In the genomic region with DNA sequence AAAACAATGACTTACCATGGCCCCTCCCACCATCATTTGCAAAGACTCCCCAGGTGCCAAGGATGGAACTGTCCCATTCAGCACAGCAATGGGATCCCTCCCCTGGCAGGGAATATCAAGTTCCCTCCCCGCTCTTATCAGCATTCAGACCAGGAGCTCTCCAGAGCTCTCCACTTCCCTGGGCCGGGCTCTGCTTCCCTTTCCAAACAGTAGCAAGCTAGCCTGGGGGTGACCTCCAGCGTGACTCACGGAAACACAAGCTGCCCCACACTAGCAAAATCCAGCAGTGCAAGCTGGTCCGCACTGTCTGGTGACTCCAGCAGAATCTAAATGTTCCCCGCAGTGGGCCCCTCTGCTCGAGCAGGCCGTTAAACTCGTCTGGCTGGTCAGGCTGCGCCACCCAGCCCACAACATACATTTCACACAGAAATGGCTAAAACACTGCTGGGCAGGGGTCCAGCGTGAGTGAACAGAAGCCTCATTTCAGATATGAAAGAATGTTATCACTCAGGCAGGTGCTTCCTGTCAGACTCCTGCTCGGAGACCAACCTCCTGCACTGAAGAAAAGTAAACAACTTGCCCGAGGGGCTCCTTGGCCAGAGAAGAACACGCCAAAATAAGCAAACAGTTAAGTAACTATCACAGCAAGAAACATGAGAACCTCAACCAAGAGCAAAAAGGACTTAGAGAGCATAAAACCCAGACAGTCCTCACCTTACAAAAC, we compare ENCODE assay signal across 9 cellular contexts. TPM values are rescaled to one million over a fixed set of nuclear protein-coding genes. Genes with fewer than 3 reads are reported as not detected.
A peak's percentile ranks its signal among the peaks of the same experiment; 100 is the strongest.
DNase-seq lines count a peak whose midpoint lies in the region; ATAC-seq, FAIRE-seq and TF ChIP-seq lines count a peak whose summit lies in the region.
"Had no signal": no experiment of that assay in that cellular context is flagged by ENCODE, and none has a peak within 500 bp of the region (broad histone marks: within the 10 kb centered on the region; RNA-seq: fewer than 3 reads in every experiment).

No MANE protein-coding gene starts in this region.

- peak overlapping the region; percentile 66 for H3K9ac ChIP-seq in endothelial cell of umbilical vein (replicated peaks; ENCODE audit: extremely low read depth, insufficient read depth, low read length)
- no peak overlapping the region for H3K9ac ChIP-seq in parathyroid adenoma

- BruUV-seq in endothelial cell of umbilical vein (replicated peaks; lab: Mats Ljungman, UMichigan): no TSS peak

- H3K4me2 ChIP-seq in endothelial cell of umbilical vein (ENCODE audit: insufficient read depth, low read length) (peak overlapping the region; percentile 59), parathyroid adenoma (ENCODE audit: low read length) (peak overlapping the region; percentile 20)

- ATAC-seq in HG02981 (IDR thresholded peaks at IDR 0.05; ENCODE audit: unreplicated experiment): no peak
- no peak for ATAC-seq in GM18867 (IDR thresholded peaks at IDR 0.05; ENCODE audit: unreplicated experiment)

- POLR2A ChIA-PET in endothelial cell of umbilical vein (lab: Charles Lee): interaction anchor here (0.6 to 1.5 kb wide), 3 partner anchors 20 to 98 kb away, joined by 3 to 14 read pairs (median 5); no protein-coding TSS in a partner anchor

- no peaks in the 10 kb centered on the region for H3K9me3 ChIP-seq in endothelial cell of umbilical vein (replicated peaks; ENCODE audit: control insufficient read depth, insufficient read depth, low read length)
- no peaks in the 10 kb centered on the region for H3K9me3 ChIP-seq in parathyroid adenoma (ENCODE audit: control insufficient read depth, low read length)

- H3K36me3 ChIP-seq in endothelial cell of umbilical vein (ENCODE audit: control insufficient read depth in 2 of 2, extremely low read depth in 1 of 2, insufficient read depth in 2 of 2, low read length in 2 of 2) (peaks cover 14 to 38% of the 10 kb centered on the region in 2 experiments), parathyroid adenoma (ENCODE audit: control insufficient read depth, insufficient read depth, low read length) (peaks cover 3% of the 10 kb centered on the region)

- H3K4me1 ChIP-seq in endothelial cell of umbilical vein (ENCODE audit: control insufficient read depth, extremely low read depth, insufficient read depth, low read length) (peaks cover 57% of the 10 kb centered on the region), parathyroid adenoma (peaks cover 45% of the 10 kb centered on the region)

- no peak for TF ChIP-seq CTCF in endothelial cell of umbilical vein (IDR thresholded peaks at IDR 0.05; ENCODE audit: extremely low read depth in 1 of 2, insufficient read depth in 1 of 2, low read depth in 1 of 2, low read length in 2 of 2)
- TF ChIP-seq CTCF in parathyroid adenoma (IDR thresholded peaks at IDR 0.05): no peak
- no peak for TF ChIP-seq CTCF in GM20000 (IDR thresholded peaks at IDR 0.05; ENCODE audit: extremely low read depth, missing control alignments)

- FAIRE-seq in endothelial cell of umbilical vein (lab: Jason Lieb, UNC): peak; percentile 91

- intact Hi-C loops in endothelial cell of umbilical vein (cut with micrococcal nuclease): loop anchor here (1.0 to 5.0 kb wide), 8 partner anchors 9 to 298 kb away; partner anchors contain the start of gene STAT1

- dilution Hi-C loops in endothelial cell of umbilical vein (cut with MboI; ENCODE audit: extremely low pct_ligation_motif_present, low sequenced_read_pairs): no loop called here

- H3K9me1 ChIP-seq in endothelial cell of umbilical vein (replicated peaks; ENCODE audit: control insufficient read depth, extremely low read depth, insufficient read depth, low read length): no peaks in the 10 kb centered on the region

- H4K20me1 ChIP-seq in endothelial cell of umbilical vein (replicated peaks; ENCODE audit: control insufficient read depth, extremely low read depth, insufficient read depth, low read length): no peaks in the 10 kb centered on the region

- DNase-seq in EL (peak; percentile 32), NCI-H748 (lab: John Stamatoyannopoulos, UW; ENCODE audit: unreplicated experiment) (peak; percentile 99), endothelial cell of umbilical vein (ENCODE audit: low read depth, low spot score) (peak; percentile 99), GM20000 (ENCODE audit: low spot score) (no peak), GM19238 (ENCODE audit: insufficient read length, low spot score) (no peak)

- H3K27me3 ChIP-seq in endothelial cell of umbilical vein (ENCODE audit: control insufficient read depth in 2 of 2, insufficient read depth in 2 of 2, low read length in 2 of 2) (no peaks in the 10 kb centered on the region), parathyroid adenoma (ENCODE audit: control insufficient read depth, insufficient read depth, low read length) (no peaks in the 10 kb centered on the region)

- H3K4me3 ChIP-seq in endothelial cell of umbilical vein (replicated peaks in 1 of 3; ENCODE audit: insufficient read depth in 1 of 3, low read depth in 1 of 3, low read length in 3 of 3) (peak overlapping the region in 1 of 3 experiments; percentile 5), parathyroid adenoma (ENCODE audit: low read depth, low read length) (peak overlapping the region; percentile 14)
- H3K4me3 ChIP-seq: skin epidermis had no signal

- CTCF ChIA-PET in endothelial cell of umbilical vein (lab: Charles Lee): interaction anchor here (0.7 to 2.5 kb wide), 10 partner anchors 9 to 130 kb away, joined by 3 to 25 read pairs (median 4); no protein-coding TSS in a partner anchor

- H2AFZ ChIP-seq in endothelial cell of umbilical vein (ENCODE audit: low read depth, low read length): no peak overlapping the region
- peak overlapping the region; percentile 79 for H2AFZ ChIP-seq in parathyroid adenoma

- no peaks in the 10 kb centered on the region for H3K79me2 ChIP-seq in endothelial cell of umbilical vein (ENCODE audit: control insufficient read depth, insufficient read depth, low read length)
- no peaks in the 10 kb centered on the region for H3K79me2 ChIP-seq in parathyroid adenoma

- TF ChIP-seq POLR2A in endothelial cell of umbilical vein (IDR thresholded peaks at IDR 0.05; ENCODE audit: low read depth, low read length): peak; percentile 13

- peak overlapping the region; percentile 87 for H3K27ac ChIP-seq in endothelial cell of umbilical vein (ENCODE audit: insufficient read depth, low read depth, low read length)
- peak overlapping the region; percentile 90 for H3K27ac ChIP-seq in parathyroid adenoma

TF ChIP-seq in endothelial cell of umbilical vein, 7 proteins besides CTCF, POLR2A, EP300 and RAD21:
- TF ChIP-seq JUN (IDR thresholded peaks at IDR 0.05; ENCODE audit: borderline replicate concordance, insufficient read depth, insufficient read length, low read depth) (peak; percentile 50), FOS (IDR thresholded peaks at IDR 0.05; ENCODE audit: borderline replicate concordance, insufficient read depth, low read length) (peak; percentile 84), EZH2 (IDR thresholded peaks at IDR 0.05; ENCODE audit: borderline replicate concordance, low read depth, low read length, severe bottlenecking) (no peak), MYC (IDR thresholded peaks at IDR 0.05; ENCODE audit: low read depth, low read length) (no peak), GATA2 (IDR thresholded peaks at IDR 0.05; ENCODE audit: insufficient read depth, insufficient read length, low read depth, low read length) (peak; percentile 95), POLR2AphosphoS5 (IDR thresholded peaks at IDR 0.05; ENCODE audit: insufficient read depth, low read depth, low read length) (peak; percentile 72)

RNA-seq across cellular contexts. Expression of gene STAT1, which starts 33.9 kb away (rescaled TPM):
- 59.2 and 67.6 TPM in 2 replicates for total RNA-seq in endothelial cell of umbilical vein
- 56.1 and 64.2 TPM in 2 replicates for polyA plus RNA-seq in endothelial cell of umbilical vein
- 56.9 and 57.6 TPM in 2 replicates for polyA plus RNA-seq in endothelial cell of umbilical vein (2011; cell fraction: cytosol; rRNA removed)
- 108 and 111 TPM in 2 replicates for polyA plus RNA-seq in endothelial cell of umbilical vein (2011; cell fraction: nucleus; rRNA removed)
- 78.7 and 102 TPM in 2 replicates for polyA plus RNA-seq in endothelial cell of umbilical vein (2012)
- polyA minus RNA-seq in endothelial cell of umbilical vein: 132 and 160 TPM in 2 replicates
- polyA minus RNA-seq in endothelial cell of umbilical vein (2011; cell fraction: cytosol; rRNA and poly(A)+ RNA removed): 25.5 TPM
- 147 and 163 TPM in 2 replicates for polyA minus RNA-seq in endothelial cell of umbilical vein (2011; cell fraction: nucleus; rRNA and poly(A)+ RNA removed)

Comparison
In these comparisons a context has a peak if more than half of its experiments do, and no peak if none do; other contexts are left out.
1. DNase-seq: peak in EL (single experiment), NCI-H748 (single experiment) and endothelial cell of umbilical vein (single experiment); none in GM20000 (single experiment) and GM19238 (single experiment).